In genomic region chr1:226064816-226065248, GRCh38 we compare ENCODE assay signal across 1 cellular context.
TF ChIP-seq lines count a peak whose summit lies in the region.

No MANE protein-coding gene starts in this region.

TF ChIP-seq in WTC11, 78 proteins besides CTCF, POLR2A, EP300 and RAD21 (continued from another document):
- TF ChIP-seq USF2 (CRISPR knock-in tag; IDR thresholded peaks at IDR 0.05) (no peak), GTF2I (CRISPR knock-in tag; conservative IDR thresholded peaks at IDR 0.05) (no peak), SMAD3 (CRISPR knock-in tag; IDR thresholded peaks at IDR 0.05; ENCODE audit: borderline replicate concordance) (no peak)
